8 cellular contexts compared by ENCODE assay signal in genomic region chr3:126472277-126473006, GRCh38. TPM values are rescaled to one million over a fixed set of nuclear protein-coding genes. Genes with fewer than 3 reads are reported as not detected.
A peak's percentile ranks its signal among the peaks of the same experiment; 100 is the strongest.
DNase-seq lines count a peak whose midpoint lies in the region; ATAC-seq, FAIRE-seq and TF ChIP-seq lines count a peak whose summit lies in the region.

No MANE protein-coding gene starts in this region.

- H3K9me3 ChIP-seq in astrocyte (ENCODE audit: insufficient read depth, low read depth, low read length) = no peaks in the 10 kb centered on the region

- peaks cover 2% of the 10 kb centered on the region for H3K9me3 Mint-ChIP-seq in astrocyte (ENCODE audit: unreplicated experiment)

- in situ Hi-C loops in GM13977 (cut with MboI; ENCODE audit: low pct_unique_long_range_greater_than_20kb, low sequenced_read_pairs, unreplicated experiment) = no loop called here

- DNase-seq in GM13977 (ENCODE audit: low spot score) (peak; percentile 39), NCI-H510A (lab: John Stamatoyannopoulos, UW) (peak; percentile 58), astrocyte (ENCODE audit: low read depth) (peak; percentile 96), hippocampal formation (lab: John Stamatoyannopoulos, UW) (peak; percentile 28 to 38), retinal pigment epithelial cell (ENCODE audit: low read depth) (peak; percentile 77)

- H3K4me3 ChIP-seq in ACC112 (ENCODE audit: low read depth, low read length) (peak overlapping the region; percentile 98), astrocyte (ENCODE audit: insufficient read depth, low read depth, low read length) (no peak overlapping the region), retinal pigment epithelial cell (ENCODE audit: low read length) (peak overlapping the region; percentile 46)

- H3K4me3 Mint-ChIP-seq in astrocyte (ENCODE audit: unreplicated experiment) = peak overlapping the region; percentile 61

- H3K79me2 ChIP-seq in ACC112 (ENCODE audit: control insufficient read depth, insufficient read depth, low read length, unreplicated experiment) = peaks cover 69% of the 10 kb centered on the region
- peaks cover 69% of the 10 kb centered on the region for H3K79me2 ChIP-seq in astrocyte (ENCODE audit: insufficient read depth, low read length)

- H3K36me3 ChIP-seq in ACC112 (ENCODE audit: insufficient read depth, low read length) (peaks cover 29% of the 10 kb centered on the region), astrocyte (ENCODE audit: insufficient read depth, low read length) (peaks cover 27% of the 10 kb centered on the region)

- peaks cover 36% of the 10 kb centered on the region for H3K4me1 Mint-ChIP-seq in astrocyte (ENCODE audit: low read depth, unreplicated experiment)

- no peak overlapping the region for H3K9ac ChIP-seq in astrocyte (ENCODE audit: low read length)

- no peak overlapping the region for H2AFZ ChIP-seq in ACC112 (ENCODE audit: low read length, unreplicated experiment)
- H2AFZ ChIP-seq in astrocyte (ENCODE audit: low read depth, low read length) = no peak overlapping the region

- no peak for ATAC-seq in HG03378 (IDR thresholded peaks at IDR 0.05; ENCODE audit: unreplicated experiment)
- ATAC-seq in GM19035 (IDR thresholded peaks at IDR 0.05; ENCODE audit: unreplicated experiment) = no peak

- peaks cover 26% of the 10 kb centered on the region for H3K4me1 ChIP-seq in ACC112 (ENCODE audit: control insufficient read depth, insufficient read depth, low read length, unreplicated experiment)
- peaks cover 35% of the 10 kb centered on the region for H3K4me1 ChIP-seq in astrocyte (ENCODE audit: insufficient read depth, low read length)

- peak; percentile 45 for FAIRE-seq in astrocyte (lab: Jason Lieb, UNC)

- no peaks in the 10 kb centered on the region for H3K27me3 ChIP-seq in ACC112 (ENCODE audit: insufficient read depth, low read length)
- H3K27me3 ChIP-seq in astrocyte (ENCODE audit: insufficient read depth, low read length) = no peaks in the 10 kb centered on the region

- H3K27me3 Mint-ChIP-seq in astrocyte (ENCODE audit: low read depth, unreplicated experiment) = no peaks in the 10 kb centered on the region

- H3K36me3 Mint-ChIP-seq in astrocyte (ENCODE audit: low read depth, unreplicated experiment) = peaks cover 21% of the 10 kb centered on the region

- peak overlapping the region; percentile 43 for H3K27ac Mint-ChIP-seq in astrocyte (ENCODE audit: unreplicated experiment)

- H3K4me2 ChIP-seq in astrocyte (ENCODE audit: low read length) = peak overlapping the region; percentile 99

- peaks cover 74% of the 10 kb centered on the region for H4K20me1 ChIP-seq in astrocyte (ENCODE audit: insufficient read depth, low read length)

- TF ChIP-seq CTCF in GM13977 (IDR thresholded peaks at IDR 0.05; ENCODE audit: extremely low read depth, insufficient read depth, missing control alignments) = no peak
- TF ChIP-seq CTCF in astrocyte (IDR thresholded peaks at IDR 0.05; ENCODE audit: insufficient read depth, low read depth, low read length) = no peak
- peak; percentile 26 for TF ChIP-seq CTCF in retinal pigment epithelial cell (conservative IDR thresholded peaks at IDR 0.05; ENCODE audit: low read depth, low read length)

- H3K27ac ChIP-seq in ACC112 (ENCODE audit: low read depth, low read length) (peak overlapping the region; percentile 50; the same call in 1 of the 2 replicates), astrocyte (ENCODE audit: low read depth, low read length) (no peak overlapping the region)

RNA-seq across cellular contexts. Expression of gene ZXDC, which starts 3.2 kb away (rescaled TPM):
- total RNA-seq in astrocyte = 19.6 and 21.6 TPM in 2 replicates

RNA-seq across cellular contexts. Expression of gene UROC1, which starts 45.1 kb away (rescaled TPM):
- not detected in 2 replicates for total RNA-seq in astrocyte

RNA-seq across cellular contexts. Expression of gene CHST13, which starts 51.5 kb away (rescaled TPM):
- not detected in 2 replicates for total RNA-seq in astrocyte

Comparison
In these comparisons a context has a peak if more than half of its experiments do, and no peak if none do; other contexts are left out.
1. DNase-seq: peak in every context shown above with its lines; median percentile 96 in astrocyte; 77 in retinal pigment epithelial cell; 58 in NCI-H510A; 39 in GM13977; 33 in hippocampal formation.